In genomic region chr5:147661576-147661975, GRCh38 we compare ENCODE assay signal across 31 cellular contexts.
DNase-seq lines count a peak whose midpoint lies in the region; ATAC-seq and TF ChIP-seq lines count a peak whose summit lies in the region.
"Had no signal": no experiment of that assay in that cellular context is flagged by ENCODE, and none has a peak within 500 bp of the region (broad histone marks: within the 10 kb centered on the region; RNA-seq: fewer than 3 reads in every experiment).

No MANE protein-coding gene starts in this region.

- no peaks in the 10 kb centered on the region for H3K27me3 Mint-ChIP-seq in natural killer cell (ENCODE audit: low read depth in 2 of 2)
- H3K27me3 Mint-ChIP-seq: activated CD4-positive, alpha-beta T cell treated with anti-CD3 and anti-CD28 coated beads, Interleukin-2, amount 10 ng/mL, durations not matched to agents 24 days and 14 days; effector memory CD8-positive, alpha-beta T cell had no signal

- H3K27ac Mint-ChIP-seq in natural killer cell, result no peak overlapping the region
- H3K27ac Mint-ChIP-seq: activated CD4-positive, alpha-beta T cell treated with anti-CD3 and anti-CD28 coated beads, Interleukin-2, amount 10 ng/mL, durations not matched to agents 24 days and 14 days; CD8-positive, alpha-beta memory T cell; naive thymus-derived CD4-positive, alpha-beta T cell had no signal

- ATAC-seq in natural killer cell (no peak), GM21447 (IDR thresholded peaks at IDR 0.05; ENCODE audit: unreplicated experiment) (no peak), GM21526 (IDR thresholded peaks at IDR 0.05; ENCODE audit: low FRiP score, unreplicated experiment) (no peak)
- ATAC-seq: activated T-cell treated with anti-CD3 and anti-CD28 coated beads, Interleukin-2, amount 50 U/mL, for 4 hours; effector memory CD8-positive, alpha-beta T cell; esophagus mucosa; left ventricle myocardium superior; naive thymus-derived CD4-positive, alpha-beta T cell; right cardiac atrium had no signal

- H3K36me3 Mint-ChIP-seq in natural killer cell, result peaks cover 21% of the 10 kb centered on the region

- no peaks in the 10 kb centered on the region for H3K9me3 Mint-ChIP-seq in natural killer cell
- H3K9me3 Mint-ChIP-seq: activated CD4-positive, alpha-beta T cell treated with anti-CD3 and anti-CD28 coated beads, Interleukin-2, amount 10 ng/mL, durations not matched to agents 24 days and 14 days; activated T-cell treated with anti-CD3 and anti-CD28 coated beads, Interleukin-2, amount 50 U/mL, for 4 hours had no signal

- DNase-seq in COLO829 (ENCODE audit: low spot score) (peak; percentile 3), astrocyte of the hippocampus (ENCODE audit: low read depth, low spot score) (peak; percentile 43), fibroblast of mammary gland (ENCODE audit: low read depth) (peak; percentile 55), retinal pigment epithelial cell (ENCODE audit: low read depth) (peak; percentile 51), natural killer cell (no peak), kidney tubule cell (ENCODE audit: low spot score) (no peak)
- DNase-seq: activated CD4-positive, alpha-beta T cell treated with anti-CD3 and anti-CD28 coated beads, Interleukin-2, amount 10 ng/mL, durations not matched to agents 24 days and 14 days; activated gamma-delta T cell treated with Interleukin-2 at 50 U/mL for 16 hours; activated T-cell treated with anti-CD3 and anti-CD28 coated beads, Interleukin-2, amount 50 U/mL, for 4 hours; BE2C; CD8-positive, alpha-beta memory T cell; effector memory CD8-positive, alpha-beta T cell; H7; left ventricle myocardium superior; MG63; naive thymus-derived CD4-positive, alpha-beta T cell; NCI-H1417; NCI-H2081; NCI-H345; ovary; right cardiac atrium; stimulated activated naive CD4-positive, alpha-beta T cell; SW 1271; T1000; testis; uterus; WERI-Rb-1 had no signal

- no peak for TF ChIP-seq CTCF in fibroblast of mammary gland (conservative IDR thresholded peaks at IDR 0.05; ENCODE audit: control insufficient read depth, insufficient read depth, low read depth, low read length)
- TF ChIP-seq CTCF in retinal pigment epithelial cell (conservative IDR thresholded peaks at IDR 0.05; ENCODE audit: low read depth, low read length), result no peak
- no peak for TF ChIP-seq CTCF in natural killer cell (IDR thresholded peaks at IDR 0.05)

- no peak overlapping the region for H3K4me3 Mint-ChIP-seq in natural killer cell
- H3K4me3 Mint-ChIP-seq: activated CD4-positive, alpha-beta T cell treated with anti-CD3 and anti-CD28 coated beads, Interleukin-2, amount 10 ng/mL, durations not matched to agents 24 days and 14 days; activated T-cell treated with anti-CD3 and anti-CD28 coated beads, Interleukin-2, amount 50 U/mL, for 4 hours; CD8-positive, alpha-beta memory T cell; effector memory CD8-positive, alpha-beta T cell; naive thymus-derived CD4-positive, alpha-beta T cell had no signal

- intact Hi-C loops in natural killer cell (cut with micrococcal nuclease), result no loop called here

- peaks cover 15 to 16% of the 10 kb centered on the region in 2 donors for H3K4me1 Mint-ChIP-seq in natural killer cell
- H3K4me1 Mint-ChIP-seq: activated CD4-positive, alpha-beta T cell treated with anti-CD3 and anti-CD28 coated beads, Interleukin-2, amount 10 ng/mL, durations not matched to agents 24 days and 14 days; CD8-positive, alpha-beta memory T cell had no signal

- no peak overlapping the region for H3K4me3 ChIP-seq in fibroblast of mammary gland (ENCODE audit: control insufficient read depth, low read depth, low read length)
- no peak overlapping the region for H3K4me3 ChIP-seq in retinal pigment epithelial cell (ENCODE audit: low read length)
- H3K4me3 ChIP-seq: coronary artery, MG63, ovary, testis, uterus had no signal

Comparison
In these comparisons a context has a peak if more than half of its experiments do, and no peak if none do; other contexts are left out.
1. DNase-seq: peak in COLO829 (single experiment), astrocyte of the hippocampus (single experiment), fibroblast of mammary gland (single experiment) and retinal pigment epithelial cell (single experiment); none in natural killer cell (single experiment) and kidney tubule cell (single experiment).